6 cellular contexts compared by ENCODE assay signal in genomic region chr5:112208195-112208594, GRCh38.
DNase-seq lines count a peak whose midpoint lies in the region; ATAC-seq, FAIRE-seq and TF ChIP-seq lines count a peak whose summit lies in the region.
"Not testable (repeated sequence)": the region's sequence is repeated elsewhere in the genome, so short reads cannot be mapped to it uniquely, and the experiment has no call there.

No MANE protein-coding gene starts in this region.

- not testable (repeated sequence) for H3K9me3 Mint-ChIP-seq in CD14-positive monocyte; endothelial cell (ENCODE audit: unreplicated experiment)

- ATAC-seq in K562: not testable (repeated sequence)

- H3K36me3 Mint-ChIP-seq in CD14-positive monocyte: not testable (repeated sequence)
- peaks cover 16% of the 10 kb centered on the region for H3K36me3 Mint-ChIP-seq in endothelial cell (ENCODE audit: low read depth, unreplicated experiment)

- not testable (repeated sequence) for TF ChIP-seq CTCF in CD14-positive monocyte (IDR thresholded peaks at IDR 0.05); HEK293 (tag by site-specific recombination; IDR thresholded peaks at IDR 0.05); OCI-LY3 (IDR thresholded peaks at IDR 0.05; ENCODE audit: low read depth, low read length); K562 (IDR thresholded peaks at IDR 0.05 in 2 of 3, conservative IDR thresholded peaks at IDR 0.05 in 1 of 3; ENCODE audit: insufficient read depth in 2 of 3, low read depth in 1 of 3, low read length in 3 of 3); endothelial cell (IDR thresholded peaks at IDR 0.05; ENCODE audit: unreplicated experiment)

- not testable (repeated sequence) for DNase-seq in CD14-positive monocyte (ENCODE audit: low spot score); GM12891 (ENCODE audit: insufficient read length, low spot score); K562 (ENCODE audit: extremely low read depth in 1 of 4, low spot score in 3 of 4); endothelial cell (ENCODE audit: low spot score)

- TF ChIP-seq POLR2A in GM12891 (IDR thresholded peaks at IDR 0.05; ENCODE audit: low read depth, low read length); K562 (conservative IDR thresholded peaks at IDR 0.05): not testable (repeated sequence)

- H3K79me2 ChIP-seq in OCI-LY3 (ENCODE audit: low read length); K562 (ENCODE audit: control insufficient read depth, insufficient read depth, low read length): not testable (repeated sequence)

- peaks cover 37% of the 10 kb centered on the region for H3K4me1 Mint-ChIP-seq in CD14-positive monocyte
- peaks cover 20% of the 10 kb centered on the region for H3K4me1 Mint-ChIP-seq in endothelial cell (ENCODE audit: unreplicated experiment)

- H3K4me3 Mint-ChIP-seq in CD14-positive monocyte (peak overlapping the region in 1 of 2 donors; percentile 68), endothelial cell (ENCODE audit: unreplicated experiment) (peak overlapping the region; percentile 42)

- TF ChIP-seq EP300 in K562 (IDR thresholded peaks at IDR 0.05; ENCODE audit: low read length): not testable (repeated sequence)

- H2AFZ ChIP-seq in OCI-LY3 (ENCODE audit: low read depth, low read length); K562 (ENCODE audit: low read depth, low read length): not testable (repeated sequence)

- intact Hi-C loops in CD14-positive monocyte (cut with micrococcal nuclease); K562 (cut with micrococcal nuclease): not testable (repeated sequence)

- not testable (repeated sequence) for BruUV-seq in K562 (replicated peaks; lab: Mats Ljungman, UMichigan)

- not testable (repeated sequence) for H3K27ac ChIP-seq in HEK293 (ENCODE audit: extremely low read depth, low read depth, low read length); OCI-LY3 (ENCODE audit: low read length); K562 (ENCODE audit: extremely low read depth, low read depth, low read length)

- H3K27ac Mint-ChIP-seq in CD14-positive monocyte: peak overlapping the region; percentile 89 to 98 (median 95)
- H3K27ac Mint-ChIP-seq in endothelial cell (ENCODE audit: unreplicated experiment): not testable (repeated sequence)

- POLR2A ChIA-PET in HEK293 (lab: Yijun Ruan, JAX); K562 (lab: Yijun Ruan, JAX): not testable (repeated sequence)

- WGBS in K562 (ENCODE audit: insufficient coverage, low coverage, missing lambda C conversion rate): 17% methylated on average over 3 of the region's 3 CpGs

- not testable (repeated sequence) for H3K4me1 ChIP-seq in HEK293 (ENCODE audit: control insufficient read depth, insufficient read depth, low read length)
- H3K4me1 ChIP-seq in OCI-LY3 (ENCODE audit: low read length): peaks cover 39% of the 10 kb centered on the region
- H3K4me1 ChIP-seq in K562 (replicated peaks in 1 of 2; ENCODE audit: control insufficient read depth in 2 of 2, insufficient read depth in 2 of 2, low read length in 2 of 2): peaks cover 0 to 14% of the 10 kb centered on the region in 2 experiments; a peak in 3 of 5 replicates

- not testable (repeated sequence) for H3K9me1 ChIP-seq in K562 (ENCODE audit: control insufficient read depth, insufficient read depth, low read length)

- not testable (repeated sequence) for H3K9me3 ChIP-seq in HEK293 (ENCODE audit: control insufficient read depth, insufficient read depth, low read depth, low read length); OCI-LY3 (ENCODE audit: insufficient read depth, low read length); K562 (replicated peaks; ENCODE audit: control insufficient read depth, insufficient read depth, low read depth, low read length)

- TF ChIP-seq RAD21 in K562 (CRISPR knock-in tag; conservative IDR thresholded peaks at IDR 0.05 in 1 of 2, IDR thresholded peaks at IDR 0.05 in 1 of 2): not testable (repeated sequence)

- in situ Hi-C loops in K562 (cut with MboI): loop anchor here (25.0 kb wide), 1 partner anchor 554 kb away; no protein-coding TSS in a partner anchor

- not testable (repeated sequence) for H3K27me3 ChIP-seq in OCI-LY3 (ENCODE audit: low read depth, low read length); K562 (ENCODE audit: control insufficient read depth in 2 of 2, insufficient read depth in 2 of 2, low read length in 2 of 2)

- not testable (repeated sequence) for H4K20me1 ChIP-seq in OCI-LY3 (ENCODE audit: insufficient read depth, low read length); K562 (replicated peaks; ENCODE audit: control insufficient read depth, insufficient read depth, low read length)

- not testable (repeated sequence) for H3K4me3 ChIP-seq in HEK293 (ENCODE audit: low read depth, low read length); OCI-LY3 (ENCODE audit: low read length); K562

- H3K36me3 ChIP-seq in HEK293 (ENCODE audit: control insufficient read depth in 2 of 2, insufficient read depth in 1 of 2, low read length in 2 of 2); OCI-LY3 (replicated peaks; ENCODE audit: low read depth, low read length); K562 (ENCODE audit: control insufficient read depth, insufficient read depth, low read length): not testable (repeated sequence)

- peak; percentile 13 for FAIRE-seq in GM12891 (lab: Jason Lieb, UNC)
- not testable (repeated sequence) for FAIRE-seq in K562 (lab: Jason Lieb, UNC)

- H3K27me3 Mint-ChIP-seq in CD14-positive monocyte (ENCODE audit: low read depth in 3 of 3): peaks cover 7 to 17% (median 13%) of the 10 kb centered on the region in 3 donors
- H3K27me3 Mint-ChIP-seq in endothelial cell (ENCODE audit: unreplicated experiment): not testable (repeated sequence)

- not testable (repeated sequence) for H3K9ac ChIP-seq in OCI-LY3 (ENCODE audit: low read length); K562 (ENCODE audit: insufficient read depth in 1 of 2, low read depth in 2 of 2, low read length in 2 of 2)

- peak overlapping the region; percentile 81; the same call in 1 of the 2 replicates for H3K4me2 ChIP-seq in OCI-LY3 (ENCODE audit: low read length)
- H3K4me2 ChIP-seq in K562 (ENCODE audit: insufficient read depth, low read length): not testable (repeated sequence)

- CTCF ChIA-PET in HEK293 (lab: Yijun Ruan, JAX): interaction anchor here (2.6 kb wide), 1 partner anchor 212 kb away, joined by 13 read pairs; the partner anchor contains the start of gene EPB41L4A
- CTCF ChIA-PET in K562 (lab: Yijun Ruan, JAX; ENCODE audit: low intra/inter-chr PET ratio): not testable (repeated sequence)

TF ChIP-seq in HEK293, 187 proteins besides CTCF, POLR2A, EP300 and RAD21:
- 0 out of 2 replicates have a peak, but pooled peaks have one; percentile 11 for TF ChIP-seq ZNF580 (tag by site-specific recombination; IDR thresholded peaks at IDR 0.05)
- TF ChIP-seq ZNF146 (tag by site-specific recombination; IDR thresholded peaks at IDR 0.05): peak; percentile 64; the same call in 1 of the 2 replicates

TF ChIP-seq in K562, 482 proteins besides CTCF, POLR2A, EP300 and RAD21:
- TF ChIP-seq ZNF146 (CRISPR knock-in tag; IDR thresholded peaks at IDR 0.05; ENCODE audit: unreplicated experiment) (peak; percentile 72), RBM25 (IDR thresholded peaks at IDR 0.05; ENCODE audit: low read depth, low read length, severe bottlenecking) (peak; percentile 6)
TF ChIP-seq in K562: peak in this region for 2; not testable (repeated sequence) for 480.
